In genomic region chr9:126472931-126473330, GRCh38 we compare ENCODE assay signal across 23 cellular contexts.
A peak's percentile ranks its signal among the peaks of the same experiment; 100 is the strongest.
DNase-seq lines count a peak whose midpoint lies in the region; ATAC-seq, FAIRE-seq and TF ChIP-seq lines count a peak whose summit lies in the region.
"Had no signal": no experiment of that assay in that cellular context is flagged by ENCODE, and none has a peak within 500 bp of the region (broad histone marks: within the 10 kb centered on the region; RNA-seq: fewer than 3 reads in every experiment).

No MANE protein-coding gene starts in this region.

- H3K4ac ChIP-seq in H1 (replicated peaks; ENCODE audit: insufficient read length, low read depth, low read length): no peak overlapping the region

- TF ChIP-seq EP300 in H1 (IDR thresholded peaks at IDR 0.05; ENCODE audit: borderline replicate concordance in 1 of 2, low read depth in 2 of 2, low read length in 2 of 2): no peak

- H3K4me3 Mint-ChIP-seq in activated CD8-positive, alpha-beta memory T cell treated with anti-CD3 and anti-CD28 coated beads, Interleukin-2, amount 10 ng/mL, durations not matched to agents 7 days and 5 days: no peak overlapping the region
- H3K4me3 Mint-ChIP-seq: activated naive CD4-positive, alpha-beta T cell treated with anti-CD3 and anti-CD28 coated beads, Interleukin-2, amount 10 ng/mL, durations not matched to agents 7 days and 5 days; T-helper 1 cell treated with Interleukin-12 subunit alpha and Interleukin-12 subunit beta and Interleukin-4 antibody, amounts not matched to agents 30 μg/mL and 1 μg/mL, for 36 hours had no signal

- H3K4me2 ChIP-seq in H1 (ENCODE audit: insufficient read depth in 1 of 2, low read depth in 2 of 2, low read length in 2 of 2): no peak overlapping the region

- no peak for FAIRE-seq in H1 (lab: Jason Lieb, UNC)
- FAIRE-seq: astrocyte, G401.6, urothelium cell line had no signal

- no peak overlapping the region for H4K91ac ChIP-seq in H1 (replicated peaks; ENCODE audit: insufficient read length, low read length)

- POLR2A ChIA-PET in H1 (lab: Charles Lee; ENCODE audit: partially characterized antibody): no interaction called here

- no peaks in the 10 kb centered on the region for H3K79me2 ChIP-seq in H1 (ENCODE audit: control insufficient read depth in 1 of 2, insufficient read depth in 2 of 2, low read length in 2 of 2)

- no peak overlapping the region for H2AK5ac ChIP-seq in H1 (ENCODE audit: low read depth, low read length)

- no peak for ATAC-seq in activated CD8-positive, alpha-beta memory T cell treated with anti-CD3 and anti-CD28 coated beads, Interleukin-2, amount 10 ng/mL, durations not matched to agents 7 days and 5 days
- no peak for ATAC-seq in HG03469 (IDR thresholded peaks at IDR 0.05; ENCODE audit: unreplicated experiment)

- H3K56ac ChIP-seq in H1 (replicated peaks; ENCODE audit: insufficient read length, low read depth, low read length): no peak overlapping the region

- H3K14ac ChIP-seq in H1 (ENCODE audit: insufficient read length): no peak overlapping the region

- H3K27ac Mint-ChIP-seq in activated CD8-positive, alpha-beta memory T cell treated with anti-CD3 and anti-CD28 coated beads, Interleukin-2, amount 10 ng/mL, durations not matched to agents 7 days and 5 days: peak overlapping the region; percentile 48
- H3K27ac Mint-ChIP-seq: activated naive CD4-positive, alpha-beta T cell treated with anti-CD3 and anti-CD28 coated beads, Interleukin-2, amount 10 ng/mL, durations not matched to agents 7 days and 5 days; IgD-negative memory B cell; T-helper 1 cell treated with Interleukin-12 subunit alpha and Interleukin-12 subunit beta and Interleukin-4 antibody, amounts not matched to agents 30 μg/mL and 1 μg/mL, for 36 hours had no signal

- H3K9me3 ChIP-seq in H1 (ENCODE audit: insufficient read depth in 2 of 2, low read depth in 1 of 2, low read length in 1 of 2): no peaks in the 10 kb centered on the region
- H3K9me3 ChIP-seq: BE2C, Peyer's patch, SJSA1 had no signal

- H3K27me3 Mint-ChIP-seq in activated CD8-positive, alpha-beta memory T cell treated with anti-CD3 and anti-CD28 coated beads, Interleukin-2, amount 10 ng/mL, durations not matched to agents 7 days and 5 days: peaks cover 3% of the 10 kb centered on the region

- H3K23ac ChIP-seq in H1 (ENCODE audit: insufficient read length): no peak overlapping the region

- H3K4me1 Mint-ChIP-seq in activated CD8-positive, alpha-beta memory T cell treated with anti-CD3 and anti-CD28 coated beads, Interleukin-2, amount 10 ng/mL, durations not matched to agents 7 days and 5 days: peaks cover 62% of the 10 kb centered on the region

- no peaks in the 10 kb centered on the region for H4K20me1 ChIP-seq in H1 (replicated peaks in 1 of 2; ENCODE audit: control insufficient read depth in 1 of 2, insufficient read depth in 2 of 2, low read length in 2 of 2)

- no peak for TF ChIP-seq RAD21 in H1 (IDR thresholded peaks at IDR 0.05 in 1 of 2, conservative IDR thresholded peaks at IDR 0.05 in 1 of 2; ENCODE audit: low read depth in 2 of 2, low read length in 2 of 2)

- H2BK5ac ChIP-seq in H1 (ENCODE audit: low read depth, low read length): no peak overlapping the region

- H2AFZ ChIP-seq in H1 (ENCODE audit: low read length): no peak overlapping the region

- peaks cover 48% of the 10 kb centered on the region for H3K36me3 Mint-ChIP-seq in activated CD8-positive, alpha-beta memory T cell treated with anti-CD3 and anti-CD28 coated beads, Interleukin-2, amount 10 ng/mL, durations not matched to agents 7 days and 5 days

- no peak overlapping the region for H4K5ac ChIP-seq in H1 (ENCODE audit: insufficient read length, low read depth, low read length)

- H3K18ac ChIP-seq in H1 (ENCODE audit: extremely low read depth, low read length): peak overlapping the region; percentile 22; the same call in 1 of the 2 replicates

- CTCF ChIA-PET in activated CD8-positive, alpha-beta memory T cell treated with anti-CD3 and anti-CD28 coated beads, Interleukin-2, amount 10 ng/mL, durations not matched to agents 7 days and 5 days (lab: Charles Lee): interaction anchor here (0.8 to 6.4 kb wide), 8 partner anchors 9 to 76 kb away, joined by 3 to 62 read pairs (median 8); no protein-coding TSS in a partner anchor
- CTCF ChIA-PET in H1 (lab: Charles Lee; ENCODE audit: partially characterized antibody): interaction anchor here (1.0 to 4.4 kb wide), 8 partner anchors 9 to 74 kb away, joined by 3 to 34 read pairs (median 4); no protein-coding TSS in a partner anchor

- TF ChIP-seq CTCF in NB4 (IDR thresholded peaks at IDR 0.05; ENCODE audit: low read depth, low read length): no peak
- no peak for TF ChIP-seq CTCF in H1 (IDR thresholded peaks at IDR 0.05; ENCODE audit: control extremely low read depth in 1 of 3, insufficient read depth in 1 of 3, low read depth in 1 of 3, low read length in 3 of 3)

- H3K9ac ChIP-seq in H1 (replicated peaks in 1 of 4; ENCODE audit: extremely low read depth in 1 of 4, low read depth in 3 of 4, low read length in 3 of 4): no peak overlapping the region

- 91% methylated on average over 3 of the region's 3 CpGs; no CpG with 5 or more reads in 1 of the 2 experiments for WGBS in H1 (ENCODE audit: extremely low coverage in 1 of 2, insufficient coverage in 1 of 2, insufficient read length in 1 of 2, insufficient replicate concordance in 2 of 2, low coverage in 1 of 2, low lambda C conversion rate in 2 of 2, missing lambda C conversion rate in 1 of 2), 2 experiments

- H2BK15ac ChIP-seq in H1 (ENCODE audit: low read length): no peak overlapping the region

- H3K36me3 ChIP-seq in H1 (ENCODE audit: control insufficient read depth in 2 of 4, insufficient read depth in 4 of 4, low read length in 3 of 4): no peaks in the 10 kb centered on the region
- H3K36me3 ChIP-seq: BE2C, Peyer's patch, SJSA1 had no signal

- H3K4me1 ChIP-seq in H1 (replicated peaks in 1 of 4; ENCODE audit: control insufficient read depth in 3 of 4, insufficient read depth in 4 of 4, low read length in 3 of 4): peaks cover 0 to 13% (median 3%) of the 10 kb centered on the region in 4 experiments; a peak in 3 of 7 replicates
- H3K4me1 ChIP-seq: BE2C had no signal

- H3K9me3 Mint-ChIP-seq in activated CD8-positive, alpha-beta memory T cell treated with anti-CD3 and anti-CD28 coated beads, Interleukin-2, amount 10 ng/mL, durations not matched to agents 7 days and 5 days (ENCODE audit: low read depth): no peaks in the 10 kb centered on the region

- H4K8ac ChIP-seq in H1 (ENCODE audit: extremely low read depth, insufficient read depth, low read length): 0 out of 2 replicates have a peak overlapping the region, but pooled peaks have one; percentile 23

- H2BK120ac ChIP-seq in H1 (replicated peaks; ENCODE audit: low read depth, low read length): no peak overlapping the region

- no peak overlapping the region for H3K4me3 ChIP-seq in NB4 (ENCODE audit: low read depth, low read length)
- no peak overlapping the region for H3K4me3 ChIP-seq in H1 (ENCODE audit: extremely low read depth in 1 of 4, insufficient read depth in 2 of 4, low read depth in 3 of 4, low read length in 4 of 4)
- H3K4me3 ChIP-seq: Peyer's patch, SJSA1, skin epidermis had no signal

- DNase-seq in activated CD8-positive, alpha-beta memory T cell treated with anti-CD3 and anti-CD28 coated beads, Interleukin-2, amount 10 ng/mL, durations not matched to agents 7 days and 5 days: no peak
- DNase-seq in activated CD8-positive, alpha-beta memory T cell treated with anti-CD3 and anti-CD28 coated beads, Interleukin-2, amount 50 U/mL, for 4 hours: no peak
- DNase-seq in NB4 (ENCODE audit: low read depth) (peak; percentile 54), H1 (ENCODE audit: low read depth in 1 of 2, low spot score in 2 of 2) (no peak), substantia nigra (lab: John Stamatoyannopoulos, UW) (no peak), GM19238 (ENCODE audit: insufficient read length, low spot score) (no peak), mucosa of gallbladder (ENCODE audit: low spot score) (no peak)
- DNase-seq: activated CD4-positive, alpha-beta T cell treated with anti-CD3 and anti-CD28 coated beads for 1 hour; activated naive CD4-positive, alpha-beta T cell treated with anti-CD3 and anti-CD28 coated beads, Interleukin-2, amount 10 ng/mL, durations not matched to agents 7 days and 5 days; BE2C; kidney glomerular epithelial cell; NCI-H1436 treated with DMSO at 0.1 percent for 48 hours; Peyer's patch; stimulated activated CD4-positive, alpha-beta T cell treated with anti-CD3 and anti-CD28 coated beads, Interleukin-2, amount 100 ng/mL, for 24 hours had no signal

- H3K79me1 ChIP-seq in H1 (ENCODE audit: low read depth, low read length): no peaks in the 10 kb centered on the region

- peaks cover 2% of the 10 kb centered on the region; the same call in 1 of the 2 replicates for H3K23me2 ChIP-seq in H1 (ENCODE audit: low read depth, low read length)

- no peak overlapping the region for H3K27ac ChIP-seq in H1 (ENCODE audit: low read depth, low read length)
- H3K27ac ChIP-seq in substantia nigra (ENCODE audit: low read depth, low read length, poor library complexity, severe bottlenecking): peak overlapping the region; percentile 87
- H3K27ac ChIP-seq: epithelial cell of prostate, SJSA1 had no signal

- TF ChIP-seq POLR2A in NB4 (IDR thresholded peaks at IDR 0.05; ENCODE audit: extremely low read depth, insufficient read length) (no peak), H1 (IDR thresholded peaks at IDR 0.05; ENCODE audit: control extremely low read depth in 1 of 2, low read depth in 2 of 2, low read length in 2 of 2) (no peak)

- no peak overlapping the region for H2BK20ac ChIP-seq in H1 (ENCODE audit: low read length)

- H2BK12ac ChIP-seq in H1 (ENCODE audit: low read depth, low read length): no peak overlapping the region

- H3K27me3 ChIP-seq in H1 (replicated peaks in 1 of 4; ENCODE audit: control insufficient read depth in 3 of 4, extremely low read depth in 1 of 4, insufficient read depth in 3 of 4, low read length in 3 of 4): no peaks in the 10 kb centered on the region
- H3K27me3 ChIP-seq: BE2C, Peyer's patch, SJSA1 had no signal

TF ChIP-seq in H1, 55 proteins besides CTCF, POLR2A, EP300 and RAD21 (continues in another document):
- TF ChIP-seq HDAC6 (IDR thresholded peaks at IDR 0.05; ENCODE audit: low read depth, low read length) (no peak), TAF1 (IDR thresholded peaks at IDR 0.05; ENCODE audit: low read depth, low read length) (no peak), POU5F1 (IDR thresholded peaks at IDR 0.05; ENCODE audit: low read depth, low read length) (no peak), YY1 (IDR thresholded peaks at IDR 0.05; ENCODE audit: low read depth, low read length) (no peak), CHD2 (IDR thresholded peaks at IDR 0.05; ENCODE audit: low read length) (no peak), EZH2 (IDR thresholded peaks at IDR 0.05; ENCODE audit: low read depth, low read length, severe bottlenecking) (no peak), RNF2 (IDR thresholded peaks at IDR 0.05; ENCODE audit: borderline replicate concordance, low read depth, low read length, missing control alignments, poor library complexity, severe bottlenecking) (no peak)
